1 cellular context compared by ENCODE assay signal in the genomic region with DNA sequence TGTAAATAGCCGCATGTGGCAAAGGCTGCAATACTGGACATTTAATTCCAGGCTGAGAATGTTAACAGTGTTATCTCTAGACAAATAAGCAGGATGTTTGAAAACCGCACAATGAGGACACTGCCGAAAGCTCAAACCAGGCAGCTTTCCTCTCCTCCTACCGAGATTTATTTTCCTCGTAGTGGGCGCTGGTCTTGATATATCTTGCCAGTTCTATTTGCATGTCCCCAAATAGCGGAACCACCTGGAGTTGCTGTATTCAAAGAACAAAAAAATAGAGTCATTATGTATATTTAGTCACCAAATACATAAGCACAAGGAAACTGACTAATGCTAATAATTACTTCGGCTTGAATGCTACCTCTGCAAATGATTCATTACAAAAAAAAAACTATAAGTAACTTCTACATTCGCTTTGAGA.
TF ChIP-seq lines count a peak whose summit lies in the region.

No MANE protein-coding gene starts in this region.

TF ChIP-seq in IMR-90, 13 proteins besides CTCF, POLR2A, EP300 and RAD21 (continued from another document):
- no peak for TF ChIP-seq NFE2L2 (IDR thresholded peaks at IDR 0.05; ENCODE audit: low read depth, low read length)
- TF ChIP-seq CHD1 (IDR thresholded peaks at IDR 0.05; ENCODE audit: low read depth, low read length), result no peak
- TF ChIP-seq RFX5 (IDR thresholded peaks at IDR 0.05; ENCODE audit: low read depth, low read length), result no peak
